1 cellular context compared by ENCODE assay signal in genomic region chr17:48717367-48718161, GRCh38.
TF ChIP-seq lines count a peak whose summit lies in the region.

No MANE protein-coding gene starts in this region.

TF ChIP-seq in H1, 55 proteins besides CTCF, POLR2A, EP300 and RAD21:
- TF ChIP-seq SRF (IDR thresholded peaks at IDR 0.05; ENCODE audit: low read depth, low read length) (no peak), RXRA (IDR thresholded peaks at IDR 0.05; ENCODE audit: insufficient read depth, low read depth, low read length) (no peak), ZNF274 (IDR thresholded peaks at IDR 0.05; ENCODE audit: borderline replicate concordance, extremely low read depth, low read length) (no peak), EGR1 (IDR thresholded peaks at IDR 0.05; ENCODE audit: borderline replicate concordance, low read depth, low read length) (no peak), NRF1 (IDR thresholded peaks at IDR 0.05; ENCODE audit: low read depth, low read length) (no peak), TCF12 (IDR thresholded peaks at IDR 0.05; ENCODE audit: low read depth, low read length) (no peak), RFX5 (IDR thresholded peaks at IDR 0.05; ENCODE audit: borderline replicate concordance, low read depth, low read length) (no peak), CBX8 (IDR thresholded peaks at IDR 0.05; ENCODE audit: borderline replicate concordance, low read depth, low read length) (peak; percentile 63; the same call in 1 of the 2 replicates), CBX5 (IDR thresholded peaks at IDR 0.05; ENCODE audit: low read depth, low read length) (no peak), CHD7 (IDR thresholded peaks at IDR 0.05; ENCODE audit: insufficient replicate concordance, low read length) (no peak), SAP30 (IDR thresholded peaks at IDR 0.05; ENCODE audit: insufficient read depth, insufficient replicate concordance, low read length) (no peak), JUN (IDR thresholded peaks at IDR 0.05; ENCODE audit: low read depth, low read length) (no peak), HDAC2 (IDR thresholded peaks at IDR 0.05; ENCODE audit: borderline replicate concordance in 1 of 2, low read depth in 2 of 2, low read length in 2 of 2) (no peak), GABPA (IDR thresholded peaks at IDR 0.05; ENCODE audit: borderline replicate concordance, insufficient read depth, low read length) (no peak), ATF3 (IDR thresholded peaks at IDR 0.05; ENCODE audit: insufficient read depth, low read depth, low read length) (no peak), RNF2 (IDR thresholded peaks at IDR 0.05; ENCODE audit: borderline replicate concordance, low read depth, low read length, missing control alignments, poor library complexity, severe bottlenecking) (peak; percentile 73)
